In genomic region chr20:2796011-2796660, GRCh38 we compare ENCODE assay signal across 22 cellular contexts. TPM values are rescaled to one million over a fixed set of nuclear protein-coding genes. Genes with fewer than 3 reads are reported as not detected.
"Had no signal": no experiment of that assay in that cellular context is flagged by ENCODE, and none has a peak within 500 bp of the region (broad histone marks: within the 10 kb centered on the region; RNA-seq: fewer than 3 reads in every experiment).

No MANE protein-coding gene starts in this region.

- H3K36me3 ChIP-seq: SJSA1 had no signal

- H3K27ac ChIP-seq: HL-60, SJSA1, SK-N-MC had no signal

- H3K4me3 ChIP-seq: SJSA1, SK-N-MC had no signal

- H3K9me3 ChIP-seq: SJSA1 had no signal

- DNase-seq: KBM-7, NCI-H1092, NCI-H1105 treated with DMSO at 0.1 percent for 48 hours, NCI-H1417 treated with DMSO at 0.1 percent for 48 hours, NCI-H146, NCI-H1694 treated with DMSO at 0.1 percent for 48 hours, NCI-H1930, NCI-H2081, NCI-H2107, NCI-H2227 treated with DMSO at 0.1 percent for 48 hours, NCI-H524 treated with DMSO at 0.1 percent for 48 hours, NCI-H69, NCI-H774, Right ventricle myocardium superior, RPMI8226, SIG-M5 had no signal

RNA-seq across cellular contexts. Expression of gene CPXM1, which starts 4.3 kb away (rescaled TPM):
- total RNA-seq: LHCN-M2, MCF 10A, NCI-H460 had no signal

RNA-seq across cellular contexts. Expression of gene C20orf141, which starts 18.7 kb away (rescaled TPM):
- total RNA-seq: LHCN-M2, MCF 10A, NCI-H460, Right ventricle myocardium superior, SJSA1 had no signal

RNA-seq across cellular contexts. Expression of gene TMEM239, which starts 20.0 kb away (rescaled TPM):
- total RNA-seq: LHCN-M2, MCF 10A, NCI-H460, Right ventricle myocardium superior, SJSA1 had no signal
